ENCODE assay signal across 19 cellular contexts in genomic region chr7:75971309-75971960, GRCh38. TPM values are rescaled to one million over a fixed set of nuclear protein-coding genes. Genes with fewer than 3 reads are reported as not detected.
A peak's percentile ranks its signal among the peaks of the same experiment; 100 is the strongest.
DNase-seq lines count a peak whose midpoint lies in the region; ATAC-seq and TF ChIP-seq lines count a peak whose summit lies in the region.
"Had no signal": no experiment of that assay in that cellular context is flagged by ENCODE, and none has a peak within 500 bp of the region (broad histone marks: within the 10 kb centered on the region; RNA-seq: fewer than 3 reads in every experiment).

No MANE protein-coding gene starts in this region.

- H3K27ac Mint-ChIP-seq in neural progenitor cell = peak overlapping the region; percentile 84
- H3K27ac Mint-ChIP-seq: type B pancreatic cell had no signal

- H3K4me1 Mint-ChIP-seq in neural progenitor cell = peaks cover 53% of the 10 kb centered on the region
- H3K4me1 Mint-ChIP-seq: CD4-positive, alpha-beta memory T cell had no signal

- H3K9ac ChIP-seq in neural progenitor cell = no peak overlapping the region

- ATAC-seq in heart left ventricle = no peak
- no peak for ATAC-seq in left ventricle myocardium superior
- ATAC-seq: PC-3 had no signal

- TF ChIP-seq POLR2A in heart left ventricle (IDR thresholded peaks at IDR 0.05) (no peak), esophagus muscularis mucosa (IDR thresholded peaks at IDR 0.05; ENCODE audit: low read depth) (no peak), vagina (IDR thresholded peaks at IDR 0.05) (no peak)

- H3K9me3 ChIP-seq in heart left ventricle (no peaks in the 10 kb centered on the region), esophagus muscularis mucosa (no peaks in the 10 kb centered on the region), neural progenitor cell (ENCODE audit: low read depth) (no peaks in the 10 kb centered on the region), vagina (no peaks in the 10 kb centered on the region)

- H3K36me3 Mint-ChIP-seq in neural progenitor cell = peaks cover 28% of the 10 kb centered on the region

- no peak for TF ChIP-seq EP300 in esophagus muscularis mucosa (IDR thresholded peaks at IDR 0.05)

- H3K27me3 ChIP-seq in heart left ventricle = no peaks in the 10 kb centered on the region
- no peaks in the 10 kb centered on the region for H3K27me3 ChIP-seq in esophagus muscularis mucosa
- no peaks in the 10 kb centered on the region for H3K27me3 ChIP-seq in neural progenitor cell
- no peaks in the 10 kb centered on the region for H3K27me3 ChIP-seq in vagina

- TF ChIP-seq CTCF in heart left ventricle (IDR thresholded peaks at IDR 0.05) (no peak), esophagus muscularis mucosa (IDR thresholded peaks at IDR 0.05) (no peak), neural progenitor cell (IDR thresholded peaks at IDR 0.05) (no peak), vagina (IDR thresholded peaks at IDR 0.05) (no peak)

- H3K9me3 Mint-ChIP-seq in neural progenitor cell = no peaks in the 10 kb centered on the region
- H3K9me3 Mint-ChIP-seq: CD4-positive, alpha-beta memory T cell; type B pancreatic cell had no signal

- intact Hi-C loops in heart left ventricle (cut with DNase I) = no loop called here
- intact Hi-C loops in left ventricle myocardium superior (cut with micrococcal nuclease) = no loop called here
- intact Hi-C loops in esophagus muscularis mucosa (cut with DNase I) = no loop called here
- intact Hi-C loops in vagina (cut with DNase I) = no loop called here

- peak overlapping the region; percentile 43 for H3K4me3 Mint-ChIP-seq in neural progenitor cell
- H3K4me3 Mint-ChIP-seq: CD4-positive, alpha-beta memory T cell; type B pancreatic cell had no signal

- DNase-seq in heart left ventricle (no peak), left ventricle myocardium superior (no peak), esophagus muscularis mucosa (ENCODE audit: extremely low spot score) (no peak), neural progenitor cell (ENCODE audit: low spot score) (no peak), vagina (ENCODE audit: extremely low spot score in 2 of 2) (no peak), NCI-H2107 (lab: John Stamatoyannopoulos, UW) (no peak)
- no peak for DNase-seq in stimulated activated CD4-positive, alpha-beta T cell treated with anti-CD3 and anti-CD28 coated beads, Interleukin-12 subunit alpha, Interleukin-12 subunit beta, amount 100 ng/mL, for 4 hours
- DNase-seq in effector CD8-positive, alpha-beta T cell (lab: John Stamatoyannopoulos, UW) = no peak
- DNase-seq: activated CD4-positive, CD25-positive, alpha-beta regulatory T cell treated with anti-CD3 and anti-CD28 coated beads, Interleukin-2, amount 50 U/mL, for 72 hours; activated gamma-delta T cell treated with Interleukin-2 at 50 U/mL for 16 hours; amygdala; CD4-positive, alpha-beta memory T cell; IMR-90; NCI-H2081; NCI-H69; PC-3; T-helper 9 cell had no signal

- H3K4me1 ChIP-seq in heart left ventricle = peaks cover 14 to 57% (median 51%) of the 10 kb centered on the region in 12 donors
- peaks cover 48 to 56% (median 51%) of the 10 kb centered on the region in 4 donors for H3K4me1 ChIP-seq in esophagus muscularis mucosa
- peaks cover 20% of the 10 kb centered on the region for H3K4me1 ChIP-seq in neural progenitor cell
- peaks cover 47% of the 10 kb centered on the region for H3K4me1 ChIP-seq in vagina

- no peak overlapping the region for H2AFZ ChIP-seq in neural progenitor cell (replicated peaks)

- H3K27me3 Mint-ChIP-seq in neural progenitor cell (ENCODE audit: insufficient read depth, low read depth) = peaks cover 5% of the 10 kb centered on the region
- H3K27me3 Mint-ChIP-seq: CD4-positive, alpha-beta memory T cell; type B pancreatic cell had no signal

- H4K20me1 ChIP-seq in neural progenitor cell (ENCODE audit: low read depth) = peaks cover 7% of the 10 kb centered on the region

- H3K36me3 ChIP-seq in heart left ventricle (peaks cover 0 to 37% (median 20%) of the 10 kb centered on the region in 9 donors), esophagus muscularis mucosa (peaks cover 7 to 21% (median 19%) of the 10 kb centered on the region in 4 donors), neural progenitor cell (no peaks in the 10 kb centered on the region), vagina (peaks cover 0 to 18% of the 10 kb centered on the region in 2 donors)

- 73 to 77% (median 74%) methylated on average over 14 of the region's 14 CpGs for WGBS in heart left ventricle, 4 donors
- WGBS in esophagus muscularis mucosa = 79% methylated on average over 14 of the region's 14 CpGs

- peaks cover 8% of the 10 kb centered on the region for H3F3A ChIP-seq in neural progenitor cell (ENCODE audit: low read depth)

- H3K4me3 ChIP-seq in heart left ventricle = no peak overlapping the region
- no peak overlapping the region for H3K4me3 ChIP-seq in esophagus muscularis mucosa
- no peak overlapping the region for H3K4me3 ChIP-seq in neural progenitor cell
- no peak overlapping the region for H3K4me3 ChIP-seq in vagina
- H3K4me3 ChIP-seq: SK-N-MC had no signal

- peak overlapping the region in 11 of 12 donors; percentile 20 to 79 (median 60) for H3K27ac ChIP-seq in heart left ventricle
- H3K27ac ChIP-seq in esophagus muscularis mucosa (replicated peaks in 1 of 4) = peak overlapping the region; percentile 45 to 62 (median 51)
- peak overlapping the region; percentile 13 for H3K27ac ChIP-seq in neural progenitor cell
- H3K27ac ChIP-seq in vagina = peak overlapping the region; percentile 22
- H3K27ac ChIP-seq: SK-N-MC had no signal

- no peak overlapping the region for H3K4me2 ChIP-seq in neural progenitor cell

- H3K79me2 ChIP-seq in neural progenitor cell (ENCODE audit: low read depth) = no peaks in the 10 kb centered on the region

RNA-seq across cellular contexts. Expression of gene TMEM120A, which starts 23.0 kb away (rescaled TPM):
- 100 to 1,000 TPM in 7 of 9 donors, 10 to 100 TPM in 2; 63.8 to 181 (median 125) TPM for total RNA-seq in heart left ventricle
- polyA plus RNA-seq in heart left ventricle = 100 to 1,000 TPM; 138 to 152 TPM
- total RNA-seq in left ventricle myocardium superior = 107 TPM
- total RNA-seq in esophagus muscularis mucosa = 10 to 100 TPM; 23.2 to 37.8 (median 31.2) TPM
- 9.4 and 10.4 TPM in 2 replicates for total RNA-seq in neural progenitor cell (ENCODE audit: low replicate concordance)
- 45.9 TPM for total RNA-seq in vagina

RNA-seq across cellular contexts. Expression of gene POR, which starts 56.5 kb away (rescaled TPM):
- total RNA-seq in heart left ventricle = 100 to 1,000 TPM in 2 of 9 donors, 10 to 100 TPM in 7; 38.3 to 202 (median 80.0) TPM
- 100 to 1,000 TPM in 1 of 2 donors, 10 to 100 TPM in 1; 69.5 to 169 TPM for polyA plus RNA-seq in heart left ventricle
- total RNA-seq in left ventricle myocardium superior = 45.7 TPM
- 10 to 100 TPM; 37.8 to 71.4 (median 63.6) TPM for total RNA-seq in esophagus muscularis mucosa
- 38.6 and 61.0 TPM in 2 replicates for total RNA-seq in neural progenitor cell (ENCODE audit: low replicate concordance)
- 94.3 TPM for total RNA-seq in vagina
